ENCODE assay signal across 1 cellular context in the genomic region with DNA sequence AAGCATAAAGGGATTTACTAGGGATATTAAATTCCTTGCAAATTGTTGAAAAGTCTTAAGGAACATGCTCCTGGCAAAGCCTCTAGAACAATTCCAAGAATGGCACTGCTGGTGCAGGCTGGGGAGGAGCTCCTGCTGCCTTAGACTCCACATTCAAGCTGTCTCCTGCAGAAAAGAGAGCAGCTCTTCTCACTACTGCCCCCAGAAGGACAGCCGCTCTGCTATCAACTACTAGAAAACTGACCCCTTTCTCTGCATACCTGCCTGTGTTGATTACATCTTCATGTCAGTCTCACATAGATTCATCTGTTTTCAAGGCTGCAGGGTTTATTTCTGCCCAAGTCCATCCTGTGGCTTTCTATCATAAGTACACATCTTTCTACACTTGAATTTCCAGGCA.
TF ChIP-seq lines count a peak whose summit lies in the region.

No MANE protein-coding gene starts in this region.

TF ChIP-seq in GM23338, 12 proteins besides CTCF, POLR2A, EP300 and RAD21:
- TF ChIP-seq, protein P1, sequence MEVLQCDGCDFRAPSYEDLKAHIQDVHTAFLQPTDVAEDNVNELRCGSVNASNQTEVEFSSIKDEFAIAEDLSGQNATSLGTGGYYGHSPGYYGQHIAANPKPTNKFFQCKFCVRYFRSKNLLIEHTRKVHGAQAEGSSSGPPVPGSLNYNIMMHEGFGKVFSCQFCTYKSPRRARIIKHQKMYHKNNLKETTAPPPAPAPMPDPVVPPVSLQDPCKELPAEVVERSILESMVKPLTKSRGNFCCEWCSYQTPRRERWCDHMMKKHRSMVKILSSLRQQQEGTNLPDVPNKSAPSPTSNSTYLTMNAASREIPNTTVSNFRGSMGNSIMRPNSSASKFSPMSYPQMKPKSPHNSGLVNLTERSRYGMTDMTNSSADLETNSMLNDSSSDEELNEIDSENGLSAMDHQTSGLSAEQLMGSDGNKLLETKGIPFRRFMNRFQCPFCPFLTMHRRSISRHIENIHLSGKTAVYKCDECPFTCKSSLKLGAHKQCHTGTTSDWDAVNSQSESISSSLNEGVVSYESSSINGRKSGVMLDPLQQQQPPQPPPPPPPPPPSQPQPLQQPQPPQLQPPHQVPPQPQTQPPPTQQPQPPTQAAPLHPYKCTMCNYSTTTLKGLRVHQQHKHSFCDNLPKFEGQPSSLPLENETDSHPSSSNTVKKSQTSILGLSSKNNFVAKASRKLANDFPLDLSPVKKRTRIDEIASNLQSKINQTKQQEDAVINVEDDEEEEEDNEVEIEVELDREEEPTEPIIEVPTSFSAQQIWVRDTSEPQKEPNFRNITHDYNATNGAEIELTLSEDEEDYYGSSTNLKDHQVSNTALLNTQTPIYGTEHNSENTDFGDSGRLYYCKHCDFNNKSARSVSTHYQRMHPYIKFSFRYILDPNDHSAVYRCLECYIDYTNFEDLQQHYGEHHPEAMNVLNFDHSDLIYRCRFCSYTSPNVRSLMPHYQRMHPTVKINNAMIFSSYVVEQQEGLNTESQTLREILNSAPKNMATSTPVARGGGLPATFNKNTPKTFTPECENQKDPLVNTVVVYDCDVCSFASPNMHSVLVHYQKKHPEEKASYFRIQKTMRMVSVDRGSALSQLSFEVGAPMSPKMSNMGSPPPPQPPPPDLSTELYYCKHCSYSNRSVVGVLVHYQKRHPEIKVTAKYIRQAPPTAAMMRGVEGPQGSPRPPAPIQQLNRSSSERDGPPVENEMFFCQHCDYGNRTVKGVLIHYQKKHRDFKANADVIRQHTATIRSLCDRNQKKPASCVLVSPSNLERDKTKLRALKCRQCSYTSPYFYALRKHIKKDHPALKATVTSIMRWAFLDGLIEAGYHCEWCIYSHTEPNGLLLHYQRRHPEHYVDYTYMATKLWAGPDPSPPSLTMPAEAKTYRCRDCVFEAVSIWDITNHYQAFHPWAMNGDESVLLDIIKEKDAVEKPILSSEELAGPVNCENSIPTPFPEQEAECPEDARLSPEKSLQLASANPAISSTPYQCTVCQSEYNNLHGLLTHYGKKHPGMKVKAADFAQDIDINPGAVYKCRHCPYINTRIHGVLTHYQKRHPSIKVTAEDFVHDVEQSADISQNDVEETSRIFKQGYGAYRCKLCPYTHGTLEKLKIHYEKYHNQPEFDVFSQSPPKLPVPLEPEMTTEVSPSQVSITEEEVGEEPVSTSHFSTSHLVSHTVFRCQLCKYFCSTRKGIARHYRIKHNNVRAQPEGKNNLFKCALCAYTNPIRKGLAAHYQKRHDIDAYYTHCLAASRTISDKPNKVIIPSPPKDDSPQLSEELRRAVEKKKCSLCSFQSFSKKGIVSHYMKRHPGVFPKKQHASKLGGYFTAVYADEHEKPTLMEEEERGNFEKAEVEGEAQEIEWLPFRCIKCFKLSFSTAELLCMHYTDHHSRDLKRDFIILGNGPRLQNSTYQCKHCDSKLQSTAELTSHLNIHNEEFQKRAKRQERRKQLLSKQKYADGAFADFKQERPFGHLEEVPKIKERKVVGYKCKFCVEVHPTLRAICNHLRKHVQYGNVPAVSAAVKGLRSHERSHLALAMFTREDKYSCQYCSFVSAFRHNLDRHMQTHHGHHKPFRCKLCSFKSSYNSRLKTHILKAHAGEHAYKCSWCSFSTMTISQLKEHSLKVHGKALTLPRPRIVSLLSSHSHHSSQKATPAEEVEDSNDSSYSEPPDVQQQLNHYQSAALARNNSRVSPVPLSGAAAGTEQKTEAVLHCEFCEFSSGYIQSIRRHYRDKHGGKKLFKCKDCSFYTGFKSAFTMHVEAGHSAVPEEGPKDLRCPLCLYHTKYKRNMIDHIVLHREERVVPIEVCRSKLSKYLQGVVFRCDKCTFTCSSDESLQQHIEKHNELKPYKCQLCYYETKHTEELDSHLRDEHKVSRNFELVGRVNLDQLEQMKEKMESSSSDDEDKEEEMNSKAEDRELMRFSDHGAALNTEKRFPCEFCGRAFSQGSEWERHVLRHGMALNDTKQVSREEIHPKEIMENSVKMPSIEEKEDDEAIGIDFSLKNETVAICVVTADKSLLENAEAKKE (CRISPR knock-in tag; IDR thresholded peaks at IDR 0.05) = peak; percentile 70; the same call in 1 of the 2 replicates
TF ChIP-seq in GM23338: peak in this region for 1; not testable (repeated sequence) for 11.
